8 cellular contexts compared by ENCODE assay signal in the genomic region with DNA sequence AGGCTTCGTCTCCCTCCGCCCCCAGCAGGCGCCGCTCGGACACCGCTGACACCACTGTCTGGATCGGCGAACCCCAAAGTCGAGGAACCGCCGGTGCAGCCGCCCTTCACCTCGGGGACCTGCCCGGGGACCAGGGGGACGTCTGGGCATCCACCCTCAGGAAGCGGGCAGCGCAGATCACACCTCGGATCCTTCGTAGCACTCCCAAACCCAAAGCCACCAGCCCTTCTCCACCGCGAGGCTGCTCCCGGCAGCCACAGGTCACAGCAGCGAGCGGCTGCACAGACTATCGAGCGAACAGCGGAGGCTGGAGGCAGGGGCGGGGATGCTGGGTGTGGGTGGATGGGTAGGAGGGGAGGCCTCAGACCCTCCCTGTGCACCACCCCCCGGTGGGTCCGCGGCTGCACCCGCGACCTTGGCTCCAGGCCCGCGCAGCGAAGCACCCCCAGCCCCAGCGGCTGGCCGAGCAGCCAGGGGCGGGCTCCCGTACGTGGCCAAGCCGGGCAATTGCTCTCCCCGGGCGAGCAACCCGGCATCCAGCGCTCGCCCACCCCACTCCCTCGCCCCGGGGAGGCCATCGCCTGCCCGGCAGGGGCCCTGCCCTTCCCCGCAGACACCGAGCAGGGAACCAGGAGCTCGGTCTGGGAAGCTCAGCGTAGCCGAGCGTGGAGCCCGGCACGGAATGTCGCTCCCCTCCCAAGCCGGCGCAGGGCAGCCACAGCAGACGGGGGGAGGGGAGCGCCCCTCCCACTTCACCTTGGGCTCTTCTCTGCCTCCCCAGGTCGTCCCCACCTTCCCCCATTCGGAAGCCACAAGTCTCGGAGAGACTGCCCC. TPM values are rescaled to one million over a fixed set of nuclear protein-coding genes. Genes with fewer than 3 reads are reported as not detected.
A peak's percentile ranks its signal among the peaks of the same experiment; 100 is the strongest.
DNase-seq lines count a peak whose midpoint lies in the region; ATAC-seq and TF ChIP-seq lines count a peak whose summit lies in the region.

No MANE protein-coding gene starts in this region.

- H4K20me1 ChIP-seq in Loucy (ENCODE audit: insufficient read depth, low read length, poor library complexity, severe bottlenecking) = peaks cover 8% of the 10 kb centered on the region

- no peak for ATAC-seq in GM19463 (IDR thresholded peaks at IDR 0.05; ENCODE audit: unreplicated experiment)

- H3K4me1 Mint-ChIP-seq in CD14-positive monocyte = peaks cover 19% of the 10 kb centered on the region

- peak overlapping the region; percentile 84 for H3K4me2 ChIP-seq in Loucy (ENCODE audit: low read depth, low read length, poor library complexity, severe bottlenecking)

- intact Hi-C loops in CD14-positive monocyte (cut with micrococcal nuclease) = loop anchor here (5.0 kb wide), 1 partner anchor 69 kb away; no protein-coding TSS in a partner anchor

- H2AFZ ChIP-seq in Loucy (ENCODE audit: low read length) = peak overlapping the region; percentile 61
- H2AFZ ChIP-seq in neuron (ENCODE audit: low read depth, low read length) = peak overlapping the region; percentile 4

- H3K9me3 Mint-ChIP-seq in CD14-positive monocyte = peaks cover 0 to 9% (median 1%) of the 10 kb centered on the region in 7 donors

- no peaks in the 10 kb centered on the region for H3K9me3 ChIP-seq in Loucy (ENCODE audit: insufficient read depth, low read depth, low read length)
- no peaks in the 10 kb centered on the region for H3K9me3 ChIP-seq in neuron (ENCODE audit: low read length)

- H3K9me2 ChIP-seq in Loucy (replicated peaks; ENCODE audit: low read depth, low read length) = no peaks in the 10 kb centered on the region

- H3K9ac ChIP-seq in Loucy (ENCODE audit: low read depth, low read length, poor library complexity, severe bottlenecking) = peak overlapping the region; percentile 70

- H3K79me2 ChIP-seq in Loucy (ENCODE audit: insufficient read depth, low read length) = peaks cover 63% of the 10 kb centered on the region

- H3K36me3 ChIP-seq in Loucy (ENCODE audit: insufficient read depth, low read length) (no peaks in the 10 kb centered on the region), neuron (ENCODE audit: insufficient read depth, low read length) (no peaks in the 10 kb centered on the region)

- H3K27me3 ChIP-seq in Loucy (ENCODE audit: insufficient read depth, low read length, poor library complexity, severe bottlenecking) = no peaks in the 10 kb centered on the region
- H3K27me3 ChIP-seq in neuron (ENCODE audit: insufficient read depth, low read length) = no peaks in the 10 kb centered on the region

- peaks cover 0 to 4% of the 10 kb centered on the region in 2 donors for H3K36me3 Mint-ChIP-seq in CD14-positive monocyte

- H3K4me3 Mint-ChIP-seq in CD14-positive monocyte = peak overlapping the region; percentile 74 to 92

- H3K27me3 Mint-ChIP-seq in CD14-positive monocyte (ENCODE audit: low read depth in 3 of 3) = peaks cover 59 to 73% (median 62%) of the 10 kb centered on the region in 3 donors

- TF ChIP-seq CTCF in CD14-positive monocyte (IDR thresholded peaks at IDR 0.05) (peak; percentile 46), Loucy (conservative IDR thresholded peaks at IDR 0.05; ENCODE audit: low read length) (0 out of 2 replicates have a peak, but pooled peaks have one; percentile 7), foreskin fibroblast (IDR thresholded peaks at IDR 0.05; ENCODE audit: low read depth, low read length) (no peak)

- no peaks in the 10 kb centered on the region; the same call in 1 of the 2 replicates for H3F3A ChIP-seq in Loucy (ENCODE audit: low read depth)

- peak overlapping the region; percentile 84 for H3K4me3 ChIP-seq in Loucy (ENCODE audit: low read length, poor library complexity, severe bottlenecking)
- peak overlapping the region; percentile 11 to 26 for H3K4me3 ChIP-seq in foreskin fibroblast (ENCODE audit: low read depth in 1 of 2, low read length in 2 of 2)
- peak overlapping the region; percentile 62 for H3K4me3 ChIP-seq in neuron (ENCODE audit: low read length)

- H3K4me1 ChIP-seq in Loucy (ENCODE audit: insufficient read depth, low read length, poor library complexity, severe bottlenecking) (peaks cover 14% of the 10 kb centered on the region), neuron (ENCODE audit: insufficient read depth, low read length) (peaks cover 34% of the 10 kb centered on the region)

- DNase-seq in CD14-positive monocyte (ENCODE audit: low spot score) = no peak
- DNase-seq in activated CD8-positive, alpha-beta memory T cell treated with anti-CD3 and anti-CD28 coated beads for 24 hours = peak; percentile 76
- DNase-seq in foreskin fibroblast = peak; percentile 13 to 41
- DNase-seq in kidney glomerular epithelial cell (lab: John Stamatoyannopoulos, UW) = no peak
- no peak for DNase-seq in NK-92 (lab: John Stamatoyannopoulos, UW; ENCODE audit: unreplicated experiment)

- H3K27ac Mint-ChIP-seq in CD14-positive monocyte = no peak overlapping the region

RNA-seq across cellular contexts. Expression of a gene that starts 1.0 kb away (rescaled TPM):
- polyA plus RNA-seq in CD14-positive monocyte = not detected

Comparison
In these comparisons a context has a peak if more than half of its experiments do, and no peak if none do; other contexts are left out.
1. DNase-seq: peak in activated CD8-positive, alpha-beta memory T cell treated with anti-CD3 and anti-CD28 coated beads for 24 hours (single experiment) and foreskin fibroblast (2 of 2); none in CD14-positive monocyte (single experiment), kidney glomerular epithelial cell (single experiment) and NK-92 (single experiment).
2. H3K4me3 ChIP-seq: peak in every context shown above with its lines; median percentile 84 in Loucy; 62 in neuron; 18 in foreskin fibroblast.